In the genomic region with DNA sequence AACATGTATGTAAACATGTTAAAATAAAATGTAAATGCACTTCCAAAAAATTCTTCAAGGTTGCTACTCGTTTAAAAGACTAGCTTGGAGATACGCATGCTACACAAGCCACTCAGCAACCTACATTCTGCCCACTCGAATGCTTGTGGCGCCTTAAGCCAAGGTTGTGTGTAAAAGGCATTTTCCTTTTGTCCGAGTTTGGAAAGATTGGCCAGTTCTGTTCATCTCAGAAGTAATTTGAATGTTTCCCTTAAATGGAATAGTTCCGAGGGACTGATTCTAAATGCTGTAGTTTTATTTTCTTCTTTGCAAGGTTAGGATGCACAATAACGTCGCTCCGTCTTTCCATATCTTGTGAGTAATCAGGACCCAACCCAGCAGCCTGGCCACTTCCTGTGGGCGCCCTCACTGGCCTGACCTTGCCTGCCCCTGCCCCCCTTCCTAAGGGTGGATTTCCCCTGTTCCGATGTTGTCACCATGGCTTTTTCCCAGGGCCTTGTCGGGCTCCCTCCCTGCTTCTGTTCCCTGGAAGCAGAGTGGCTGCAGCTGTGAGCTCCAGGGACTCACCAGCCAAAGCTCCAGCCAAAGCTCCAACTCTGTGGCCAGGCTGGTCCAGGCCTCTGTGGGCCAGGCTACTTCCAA, we compare ENCODE assay signal across 8 cellular contexts.
DNase-seq lines count a peak whose midpoint lies in the region; ATAC-seq and TF ChIP-seq lines count a peak whose summit lies in the region.

No MANE protein-coding gene starts in this region.

- H3K36me3 Mint-ChIP-seq in MCF 10A (ENCODE audit: insufficient read depth, unreplicated experiment) (no peaks in the 10 kb centered on the region), Caco-2 (ENCODE audit: insufficient read depth, unreplicated experiment) (no peaks in the 10 kb centered on the region)
- H3K36me3 Mint-ChIP-seq in stimulated activated naive CD8-positive, alpha-beta T cell treated with anti-CD3 and anti-CD28 coated beads, Interleukin-15, Interleukin-2, amounts not matched to agents 100 ng/mL and 50 ng/mL, for 24 hours (ENCODE audit: low read depth) = peaks cover 4% of the 10 kb centered on the region

- no peaks in the 10 kb centered on the region for H3K9me3 ChIP-seq in Caco-2

- CTCF ChIA-PET in MCF 10A (lab: Yijun Ruan, JAX) (interaction anchor here (0.7 to 1.5 kb wide), 2 partner anchors 35 to 234 kb away, joined by 3 read pairs; no protein-coding TSS in a partner anchor), Caco-2 (lab: Charles Lee) (no interaction called here)

- no TSS peak for BruUV-seq in MCF 10A (replicated peaks; lab: Mats Ljungman, UMichigan)
- no TSS peak for BruUV-seq in Caco-2 (replicated peaks; lab: Mats Ljungman, UMichigan)

- H3K4me1 Mint-ChIP-seq in MCF 10A (ENCODE audit: insufficient read depth, unreplicated experiment) = peaks cover 23% of the 10 kb centered on the region
- H3K4me1 Mint-ChIP-seq in stimulated activated naive CD8-positive, alpha-beta T cell treated with anti-CD3 and anti-CD28 coated beads, Interleukin-15, Interleukin-2, amounts not matched to agents 100 ng/mL and 50 ng/mL, for 24 hours (ENCODE audit: low read depth) = peaks cover 13% of the 10 kb centered on the region
- no peaks in the 10 kb centered on the region for H3K4me1 Mint-ChIP-seq in Caco-2 (ENCODE audit: low read depth, unreplicated experiment)

- no peaks in the 10 kb centered on the region for H3K4me1 ChIP-seq in Caco-2

- H3K27me3 Mint-ChIP-seq in MCF 10A (ENCODE audit: insufficient read depth, unreplicated experiment) (no peaks in the 10 kb centered on the region), Caco-2 (ENCODE audit: insufficient read depth, unreplicated experiment) (peaks cover 6% of the 10 kb centered on the region)
- peaks cover 34% of the 10 kb centered on the region for H3K27me3 Mint-ChIP-seq in stimulated activated naive CD8-positive, alpha-beta T cell treated with anti-CD3 and anti-CD28 coated beads, Interleukin-15, Interleukin-2, amounts not matched to agents 100 ng/mL and 50 ng/mL, for 24 hours

- DNase-seq in MV-4-11 (lab: John Stamatoyannopoulos, UW) (peak; percentile 16), MCF 10A (ENCODE audit: unreplicated experiment) (peak; percentile 69), left colon (peak; percentile 35 to 65), NCI-H2107 treated with DMSO at 0.1 percent for 48 hours (lab: John Stamatoyannopoulos, UW; ENCODE audit: unreplicated experiment) (no peak), NCI-H1436 (lab: John Stamatoyannopoulos, UW) (no peak), NCI-H1417 (lab: John Stamatoyannopoulos, UW) (no peak), Caco-2 (no peak)

- no peaks in the 10 kb centered on the region for H3K36me3 ChIP-seq in Caco-2 (ENCODE audit: control insufficient read depth, insufficient read depth, low read length)

- intact Hi-C loops in MCF 10A (cut with micrococcal nuclease) = no loop called here
- intact Hi-C loops in left colon (cut with DNase I, micrococcal nuclease) = no loop called here
- intact Hi-C loops in Caco-2 (cut with micrococcal nuclease; ENCODE audit: unreplicated experiment) = no loop called here

- peak overlapping the region; percentile 84 for H3K27ac Mint-ChIP-seq in MCF 10A (ENCODE audit: low read depth, unreplicated experiment)
- H3K27ac Mint-ChIP-seq in stimulated activated naive CD8-positive, alpha-beta T cell treated with anti-CD3 and anti-CD28 coated beads, Interleukin-15, Interleukin-2, amounts not matched to agents 100 ng/mL and 50 ng/mL, for 24 hours = peak overlapping the region; percentile 36
- no peak overlapping the region for H3K27ac Mint-ChIP-seq in Caco-2 (ENCODE audit: unreplicated experiment)

- no peak overlapping the region for H3K4me3 ChIP-seq in Caco-2 (ENCODE audit: low read depth, low read length)

- H3K27me3 ChIP-seq in Caco-2 (replicated peaks; ENCODE audit: control insufficient read depth, insufficient read depth, low read length) = no peaks in the 10 kb centered on the region

- peak; percentile 31 for ATAC-seq in left colon

- H3K4me3 Mint-ChIP-seq in MCF 10A (ENCODE audit: unreplicated experiment) = peak overlapping the region; percentile 47
- H3K4me3 Mint-ChIP-seq in stimulated activated naive CD8-positive, alpha-beta T cell treated with anti-CD3 and anti-CD28 coated beads, Interleukin-15, Interleukin-2, amounts not matched to agents 100 ng/mL and 50 ng/mL, for 24 hours = no peak overlapping the region
- no peak overlapping the region for H3K4me3 Mint-ChIP-seq in Caco-2 (ENCODE audit: unreplicated experiment)

- POLR2A ChIA-PET in MCF 10A (lab: Yijun Ruan, JAX) = interaction anchor here (1.0 kb wide), 1 partner anchor 12 kb away, joined by 4 read pairs; no protein-coding TSS in a partner anchor
- POLR2A ChIA-PET in Caco-2 (lab: Charles Lee) = no interaction called here

- no peak for TF ChIP-seq CTCF in MCF 10A (IDR thresholded peaks at IDR 0.05; ENCODE audit: unreplicated experiment)
- no peak for TF ChIP-seq CTCF in Caco-2 (IDR thresholded peaks at IDR 0.05; ENCODE audit: insufficient read depth in 1 of 2, low read depth in 1 of 2, low read length in 1 of 2, severe bottlenecking in 1 of 2, unreplicated experiment in 1 of 2)

- H3K9me3 Mint-ChIP-seq in MCF 10A (ENCODE audit: unreplicated experiment) = no peaks in the 10 kb centered on the region
- H3K9me3 Mint-ChIP-seq in stimulated activated naive CD8-positive, alpha-beta T cell treated with anti-CD3 and anti-CD28 coated beads, Interleukin-15, Interleukin-2, amounts not matched to agents 100 ng/mL and 50 ng/mL, for 24 hours = peaks cover 9% of the 10 kb centered on the region
- no peaks in the 10 kb centered on the region for H3K9me3 Mint-ChIP-seq in Caco-2 (ENCODE audit: unreplicated experiment)

Comparison
In these comparisons a context has a peak if more than half of its experiments do, and no peak if none do; other contexts are left out.
1. DNase-seq: peak in MV-4-11 (single experiment), MCF 10A (single experiment) and left colon (2 of 2); none in NCI-H2107 treated with DMSO at 0.1 percent for 48 hours (single experiment), NCI-H1436 (single experiment), NCI-H1417 (0 of 3) and Caco-2 (0 of 2).